Comparison of ENCODE assay signal across 24 cellular contexts in the genomic region with DNA sequence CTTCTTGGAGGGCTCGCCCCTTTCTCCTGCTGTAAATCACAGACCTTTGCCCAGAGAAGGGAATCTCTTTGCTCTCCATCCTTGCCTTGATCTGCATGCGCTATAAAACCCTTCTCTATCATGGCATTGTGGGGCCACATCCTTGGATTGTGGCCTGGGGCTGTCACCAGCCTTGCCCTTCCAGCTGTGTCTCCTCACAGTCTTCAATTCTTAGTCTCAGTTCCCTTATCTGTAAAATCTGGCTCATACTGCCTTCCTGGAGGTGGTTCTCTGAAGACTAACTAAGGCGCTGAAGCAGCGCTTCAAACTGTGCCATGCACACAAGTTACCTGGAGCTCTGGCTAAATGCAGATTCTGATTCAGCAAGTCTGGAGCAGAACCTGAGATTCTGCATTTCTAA. TPM values are rescaled to one million over a fixed set of nuclear protein-coding genes. Genes with fewer than 3 reads are reported as not detected.
A peak's percentile ranks its signal among the peaks of the same experiment; 100 is the strongest.
DNase-seq lines count a peak whose midpoint lies in the region; ATAC-seq, FAIRE-seq and TF ChIP-seq lines count a peak whose summit lies in the region.
"Had no signal": no experiment of that assay in that cellular context is flagged by ENCODE, and none has a peak within 500 bp of the region (broad histone marks: within the 10 kb centered on the region; RNA-seq: fewer than 3 reads in every experiment).

No MANE protein-coding gene starts in this region.

- no peaks in the 10 kb centered on the region for H3K9me3 ChIP-seq in left ventricle myocardium inferior (replicated peaks)
- H3K9me3 ChIP-seq: BLaER1, Peyer's patch had no signal

- H3K27ac ChIP-seq in left ventricle myocardium inferior (replicated peaks) = no peak overlapping the region
- H3K27ac ChIP-seq: BLaER1, Peyer's patch had no signal

- H3K4me1 ChIP-seq in left ventricle myocardium inferior = no peaks in the 10 kb centered on the region

- intact Hi-C loops in left ventricle myocardium inferior (cut with micrococcal nuclease) = no loop called here

- H3K36me3 Mint-ChIP-seq in brain = peaks cover 25% of the 10 kb centered on the region

- TF ChIP-seq CTCF in brain (conservative IDR thresholded peaks at IDR 0.05) (no peak), left ventricle myocardium inferior (IDR thresholded peaks at IDR 0.05; ENCODE audit: borderline replicate concordance) (no peak)

- H3K9me3 Mint-ChIP-seq in brain = no peaks in the 10 kb centered on the region
- H3K9me3 Mint-ChIP-seq: HFFc6 had no signal

- no peaks in the 10 kb centered on the region for H3K27me3 ChIP-seq in left ventricle myocardium inferior (ENCODE audit: low read depth)
- H3K27me3 ChIP-seq: BLaER1, Peyer's patch had no signal

- DNase-seq in GM19239 (ENCODE audit: insufficient read length, low spot score) = no peak
- DNase-seq in NOMO-1 treated with dmso at 0.1 percent for 144 hours (lab: John Stamatoyannopoulos, UW; ENCODE audit: unreplicated experiment) = no peak
- no peak for DNase-seq in left ventricle myocardium inferior
- DNase-seq in urothelium cell line (ENCODE audit: low spot score) = no peak
- DNase-seq: CD4-positive, alpha-beta memory T cell; DMS153; GF-D8; HFFc6; IMR-90; MM.1S; NCI-H1105 treated with DMSO at 0.1 percent for 48 hours; NCI-H1694; NCI-H2081 treated with DMSO at 0.1 percent for 48 hours; NCI-H446 treated with DMSO at 0.1 percent for 48 hours; NCI-H69; Peyer's patch; T-helper 17 cell had no signal

- H3K36me3 ChIP-seq in left ventricle myocardium inferior = no peaks in the 10 kb centered on the region

- FAIRE-seq in GM19239 (lab: Jason Lieb, UNC) = no peak
- no peak for FAIRE-seq in urothelium cell line (lab: Jason Lieb, UNC)
- FAIRE-seq: H54 had no signal

- peaks cover 32% of the 10 kb centered on the region for H3K4me1 Mint-ChIP-seq in brain

- ATAC-seq in GM18511 (IDR thresholded peaks at IDR 0.05; ENCODE audit: unreplicated experiment) (peak; percentile 50), GM21576 (IDR thresholded peaks at IDR 0.05; ENCODE audit: unreplicated experiment) (peak; percentile 55), HG03354 (IDR thresholded peaks at IDR 0.05; ENCODE audit: poor library complexity, severe bottlenecking, unreplicated experiment) (peak; percentile 82)
- ATAC-seq: Right ventricle myocardium inferior, T-helper 17 cell had no signal

- no peak overlapping the region for H3K4me3 Mint-ChIP-seq in brain
- H3K4me3 Mint-ChIP-seq: CD4-positive, alpha-beta memory T cell; HFFc6; T-helper 17 cell had no signal

- peak overlapping the region in 3 of 5 experiments; percentile 2 to 32 (median 17) for H3K27ac Mint-ChIP-seq in brain
- H3K27ac Mint-ChIP-seq: CD4-positive, alpha-beta memory T cell; HFFc6 had no signal

- H3K27me3 Mint-ChIP-seq in brain = no peaks in the 10 kb centered on the region
- H3K27me3 Mint-ChIP-seq: CD4-positive, alpha-beta memory T cell had no signal

- H3K4me3 ChIP-seq in left ventricle myocardium inferior = no peak overlapping the region
- H3K4me3 ChIP-seq: BLaER1, Peyer's patch had no signal

RNA-seq across cellular contexts. Expression of gene RARS1, which starts 53.4 kb away (rescaled TPM):
- polyA plus RNA-seq in brain (ENCODE audit: insufficient read depth, low read depth, low replicate concordance) = 19.6 TPM
- 48.0 TPM for total RNA-seq in left ventricle myocardium inferior
